In the genomic region with DNA sequence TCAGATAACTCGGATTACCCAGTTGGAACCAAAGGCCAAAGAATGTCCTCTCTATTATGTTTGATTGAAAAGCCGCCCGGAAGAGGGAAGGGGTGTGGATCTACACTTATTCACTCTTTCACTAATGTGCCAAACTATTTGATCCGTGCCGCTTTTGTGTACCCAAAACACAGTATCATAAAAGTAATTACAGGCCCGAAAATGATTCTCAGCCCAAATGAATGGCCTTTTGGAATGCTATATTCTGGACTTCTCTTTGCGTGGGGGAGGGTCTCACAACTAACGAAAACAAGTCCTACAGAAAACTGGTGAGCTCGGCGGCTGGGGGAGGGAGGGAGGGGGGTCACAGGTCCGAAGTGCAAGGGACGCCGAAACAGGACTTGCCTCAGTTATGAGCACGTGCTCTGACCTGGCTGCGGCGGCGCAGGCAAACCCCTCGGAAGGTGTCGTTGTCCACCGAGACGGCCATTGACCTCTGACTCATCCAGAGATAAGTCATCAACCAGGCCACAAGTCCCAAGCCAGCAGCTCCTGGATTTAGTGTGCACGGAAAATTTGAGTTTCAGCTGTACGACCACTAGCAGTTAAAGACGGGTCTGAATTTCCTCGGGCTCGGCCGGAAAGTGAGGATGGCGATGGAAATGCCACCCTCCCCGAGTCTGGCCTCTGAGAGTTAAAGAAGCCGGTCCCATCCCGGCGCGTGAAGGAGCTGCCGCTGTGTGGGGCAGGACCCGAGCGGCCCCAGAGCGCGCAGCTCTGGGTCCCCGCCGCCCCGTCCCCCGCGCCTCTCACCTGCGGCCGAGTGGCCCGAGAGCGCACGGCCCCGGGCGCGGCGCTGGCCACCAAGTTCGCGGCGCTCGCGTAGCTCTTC, we compare ENCODE assay signal across 8 cellular contexts. TPM values are rescaled to one million over a fixed set of nuclear protein-coding genes. Genes with fewer than 3 reads are reported as not detected.
DNase-seq lines count a peak whose midpoint lies in the region; ATAC-seq and TF ChIP-seq lines count a peak whose summit lies in the region.

No MANE protein-coding gene starts in this region.

- H3K4me1 Mint-ChIP-seq in activated CD4-positive, alpha-beta T cell treated with anti-CD3 and anti-CD28 coated beads, Interleukin-2, amount 10 ng/mL, durations not matched to agents 24 days and 14 days = peaks cover 3% of the 10 kb centered on the region

- H3K27ac ChIP-seq in SJCRH30 = peak overlapping the region; percentile 12; the same call in 1 of the 2 replicates
- peak overlapping the region; percentile 86 for H3K27ac ChIP-seq in lower lobe of right lung

- H3K9me3 Mint-ChIP-seq in activated CD4-positive, alpha-beta T cell treated with anti-CD3 and anti-CD28 coated beads, Interleukin-2, amount 10 ng/mL, durations not matched to agents 24 days and 14 days = no peaks in the 10 kb centered on the region

- H3K9ac ChIP-seq in endocrine pancreas (ENCODE audit: control insufficient read depth, insufficient read depth, low read length) = peak overlapping the region; percentile 84

- no peaks in the 10 kb centered on the region for H3K36me3 ChIP-seq in SJCRH30
- no peaks in the 10 kb centered on the region for H3K36me3 ChIP-seq in endocrine pancreas (ENCODE audit: control insufficient read depth, insufficient read depth, low read length)
- H3K36me3 ChIP-seq in lower lobe of right lung = no peaks in the 10 kb centered on the region

- TF ChIP-seq CTCF in lower lobe of right lung (IDR thresholded peaks at IDR 0.05) = no peak

- H3K27me3 Mint-ChIP-seq in activated CD4-positive, alpha-beta T cell treated with anti-CD3 and anti-CD28 coated beads, Interleukin-2, amount 10 ng/mL, durations not matched to agents 24 days and 14 days = peaks cover 58% of the 10 kb centered on the region

- no peaks in the 10 kb centered on the region for H3K9me3 ChIP-seq in SJCRH30 (replicated peaks)
- no peaks in the 10 kb centered on the region for H3K9me3 ChIP-seq in endocrine pancreas (ENCODE audit: control insufficient read depth, low read length)
- no peaks in the 10 kb centered on the region for H3K9me3 ChIP-seq in lower lobe of right lung

- H3K36me3 Mint-ChIP-seq in activated CD4-positive, alpha-beta T cell treated with anti-CD3 and anti-CD28 coated beads, Interleukin-2, amount 10 ng/mL, durations not matched to agents 24 days and 14 days (ENCODE audit: low read depth) = peaks cover 1% of the 10 kb centered on the region

- DNase-seq in activated CD4-positive, alpha-beta T cell treated with anti-CD3 and anti-CD28 coated beads, Interleukin-2, amount 10 ng/mL, durations not matched to agents 24 days and 14 days = no peak
- no peak for DNase-seq in activated CD4-positive, alpha-beta T cell treated with anti-CD3 and anti-CD28 coated beads, Interleukin-2, amount 50 U/mL, for 4 hours
- DNase-seq in SJCRH30 (peak in 1 of 2 experiments; percentile 6), lower lobe of right lung (peak; percentile 50), stromal cell of bone marrow (ENCODE audit: low read depth) (peak; percentile 43)

- H3K27me3 ChIP-seq in SJCRH30 (no peaks in the 10 kb centered on the region), endocrine pancreas (ENCODE audit: control insufficient read depth, insufficient read depth, low read length) (no peaks in the 10 kb centered on the region), lower lobe of right lung (ENCODE audit: low read depth) (no peaks in the 10 kb centered on the region)

- peaks cover 18% of the 10 kb centered on the region for H3K4me1 ChIP-seq in SJCRH30
- H3K4me1 ChIP-seq in endocrine pancreas (ENCODE audit: control insufficient read depth, insufficient read depth, low read length) = peaks cover 9% of the 10 kb centered on the region
- peaks cover 16% of the 10 kb centered on the region for H3K4me1 ChIP-seq in lower lobe of right lung

- H3K27ac Mint-ChIP-seq in activated CD4-positive, alpha-beta T cell treated with anti-CD3 and anti-CD28 coated beads, Interleukin-2, amount 10 ng/mL, durations not matched to agents 24 days and 14 days = no peak overlapping the region

- ATAC-seq in lower lobe of right lung = peak; percentile 68 to 81
- ATAC-seq in GM21825 (IDR thresholded peaks at IDR 0.05; ENCODE audit: unreplicated experiment) = no peak
- no peak for ATAC-seq in HG03025 (IDR thresholded peaks at IDR 0.05; ENCODE audit: low FRiP score, unreplicated experiment)

- H3K4me3 ChIP-seq in SJCRH30 = peak overlapping the region; percentile 61
- peak overlapping the region; percentile 60 for H3K4me3 ChIP-seq in endocrine pancreas (ENCODE audit: control insufficient read depth, insufficient read depth, low read length)
- peak overlapping the region; percentile 74 for H3K4me3 ChIP-seq in lower lobe of right lung

- intact Hi-C loops in activated CD4-positive, alpha-beta T cell treated with anti-CD3 and anti-CD28 coated beads, Interleukin-2, amount 10 ng/mL, durations not matched to agents 24 days and 14 days (cut with micrococcal nuclease) = no loop called here
- intact Hi-C loops in lower lobe of right lung (cut with DNase I) = no loop called here

- peak overlapping the region; percentile 24 for H3K4me3 Mint-ChIP-seq in activated CD4-positive, alpha-beta T cell treated with anti-CD3 and anti-CD28 coated beads, Interleukin-2, amount 10 ng/mL, durations not matched to agents 24 days and 14 days

RNA-seq across cellular contexts. Expression of a gene that starts 0.7 kb away (rescaled TPM):
- total RNA-seq in activated CD4-positive, alpha-beta T cell treated with anti-CD3 and anti-CD28 coated beads, Interleukin-2, amount 10 ng/mL, durations not matched to agents 24 days and 14 days = not detected in 2 replicates
- 3.8 and 4.7 TPM in 2 replicates for total RNA-seq in SJCRH30 (2014; rRNA removed; shearing (Covaris generic))
- 86.6 TPM for total RNA-seq in lower lobe of right lung

RNA-seq across cellular contexts. Expression of a gene that starts 47.7 kb away (rescaled TPM):
- not detected in 2 replicates for total RNA-seq in activated CD4-positive, alpha-beta T cell treated with anti-CD3 and anti-CD28 coated beads, Interleukin-2, amount 10 ng/mL, durations not matched to agents 24 days and 14 days
- not detected in 2 replicates for total RNA-seq in SJCRH30 (2014; rRNA removed; shearing (Covaris generic))
- total RNA-seq in lower lobe of right lung = not detected

Comparison
In these comparisons a context has a peak if more than half of its experiments do, and no peak if none do; other contexts are left out.
1. DNase-seq: peak in lower lobe of right lung (single experiment) and stromal cell of bone marrow (single experiment); none in activated CD4-positive, alpha-beta T cell treated with anti-CD3 and anti-CD28 coated beads, Interleukin-2, amount 10 ng/mL, durations not matched to agents 24 days and 14 days (single experiment) and activated CD4-positive, alpha-beta T cell treated with anti-CD3 and anti-CD28 coated beads, Interleukin-2, amount 50 U/mL, for 4 hours (0 of 2).
2. ATAC-seq: peak in lower lobe of right lung (2 of 2); none in GM21825 (single experiment) and HG03025 (single experiment).
3. RNA of a gene that starts 0.7 kb away (total RNA-seq): 86.6 TPM in lower lobe of right lung (single experiment); 3.8 to 4.7 TPM in SJCRH30 and not detected in activated CD4-positive, alpha-beta T cell treated with anti-CD3 and anti-CD28 coated beads, Interleukin-2, amount 10 ng/mL, durations not matched to agents 24 days and 14 days; every median in the first group is over 10 times any median in the second.
4. Peak in every context shown above with its lines, with median percentiles within 50 percentile points of each other: H3K4me3 ChIP-seq.